Comparison of ENCODE assay signal across 8 cellular contexts in the genomic region with DNA sequence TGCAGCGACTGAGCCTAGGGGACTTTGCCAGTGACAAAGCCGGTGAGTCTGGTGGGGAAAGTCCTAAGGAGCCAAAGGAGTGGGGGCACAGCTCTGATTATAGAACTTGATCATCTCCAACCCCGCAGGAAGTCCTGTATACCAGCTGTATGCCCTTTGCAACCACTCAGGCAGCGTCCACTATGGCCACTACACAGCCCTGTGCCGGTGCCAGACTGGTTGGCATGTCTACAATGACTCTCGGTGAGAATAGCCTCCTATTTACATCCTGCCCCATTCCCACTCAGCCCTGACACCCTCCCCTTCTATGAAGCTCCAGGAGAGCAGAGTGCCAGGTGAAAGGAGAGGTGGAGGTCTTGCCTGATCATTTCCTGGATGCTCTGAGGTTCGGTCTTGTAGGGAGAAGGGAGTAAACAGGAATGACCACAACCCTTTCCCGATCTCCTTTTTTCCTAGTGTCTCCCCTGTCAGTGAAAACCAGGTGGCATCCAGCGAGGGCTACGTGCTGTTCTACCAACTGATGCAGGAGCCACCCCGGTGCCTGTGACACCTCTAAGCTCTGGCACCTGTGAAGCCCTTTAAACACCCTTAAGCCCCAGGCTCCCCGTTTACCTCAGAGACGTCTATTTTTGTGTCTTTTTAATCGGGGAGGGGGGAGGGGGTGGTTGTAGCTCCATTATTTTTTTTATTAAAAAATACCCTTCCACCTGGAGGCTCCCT. TPM values are rescaled to one million over a fixed set of nuclear protein-coding genes. Genes with fewer than 3 reads are reported as not detected.
DNase-seq lines count a peak whose midpoint lies in the region; ATAC-seq lines count a peak whose summit lies in the region.

No MANE protein-coding gene starts in this region.

- H3K27me3 ChIP-seq in iPS-18a (ENCODE audit: control insufficient read depth, insufficient read depth, low read length), result no peaks in the 10 kb centered on the region

- peak overlapping the region; percentile 94 for H3K27ac Mint-ChIP-seq in activated naive CD8-positive, alpha-beta T cell treated with anti-CD3 and anti-CD28 coated beads for 36 hours
- peak overlapping the region; percentile 97 to 100 for H3K27ac Mint-ChIP-seq in stimulated activated naive CD8-positive, alpha-beta T cell treated with anti-CD3 and anti-CD28 coated beads, Interleukin-15, amount 100 ng/mL, for 72 hours

- ATAC-seq in stimulated activated naive CD8-positive, alpha-beta T cell treated with anti-CD3 and anti-CD28 coated beads, Interleukin-15, amount 100 ng/mL, for 72 hours, result no peak

- peak; percentile 8 for DNase-seq in NCI-H2196 (lab: John Stamatoyannopoulos, UW; ENCODE audit: unreplicated experiment)
- no peak for DNase-seq in NCI-H2196 treated with DMSO at 0.1 percent for 48 hours (lab: John Stamatoyannopoulos, UW; ENCODE audit: unreplicated experiment)
- DNase-seq in activated naive CD8-positive, alpha-beta T cell treated with anti-CD3 and anti-CD28 coated beads for 36 hours, result no peak
- DNase-seq in stimulated activated naive CD8-positive, alpha-beta T cell treated with anti-CD3 and anti-CD28 coated beads, Interleukin-15, amount 100 ng/mL, for 72 hours, result no peak
- DNase-seq in ACHN, result no peak
- DNase-seq in NCI-H128 (lab: John Stamatoyannopoulos, UW; ENCODE audit: unreplicated experiment), result no peak
- DNase-seq in cortex of kidney (lab: John Stamatoyannopoulos, UW), result no peak

- no peak overlapping the region for H3K4me3 Mint-ChIP-seq in activated naive CD8-positive, alpha-beta T cell treated with anti-CD3 and anti-CD28 coated beads for 36 hours
- peak overlapping the region; percentile 36 to 96 for H3K4me3 Mint-ChIP-seq in stimulated activated naive CD8-positive, alpha-beta T cell treated with anti-CD3 and anti-CD28 coated beads, Interleukin-15, amount 100 ng/mL, for 72 hours

- no peaks in the 10 kb centered on the region for H3K9me3 Mint-ChIP-seq in activated naive CD8-positive, alpha-beta T cell treated with anti-CD3 and anti-CD28 coated beads for 36 hours
- no peaks in the 10 kb centered on the region for H3K9me3 Mint-ChIP-seq in stimulated activated naive CD8-positive, alpha-beta T cell treated with anti-CD3 and anti-CD28 coated beads, Interleukin-15, amount 100 ng/mL, for 72 hours

- H3K27ac ChIP-seq in iPS-18a (ENCODE audit: low read length), result no peak overlapping the region

- peaks cover 14% of the 10 kb centered on the region for H3K36me3 ChIP-seq in iPS-18a (ENCODE audit: control insufficient read depth, low read depth, low read length)

- peaks cover 6% of the 10 kb centered on the region for H3K4me1 ChIP-seq in iPS-18a (ENCODE audit: control insufficient read depth, low read depth, low read length)

- in situ Hi-C loops in ACHN (cut with HindIII; ENCODE audit: low pct_ligation_motif_present, low pct_unique_long_range_greater_than_20kb, low sequenced_read_pairs), result no loop called here

- H3K36me3 Mint-ChIP-seq in activated naive CD8-positive, alpha-beta T cell treated with anti-CD3 and anti-CD28 coated beads for 36 hours, result peaks cover 18% of the 10 kb centered on the region

- H3K4me1 Mint-ChIP-seq in activated naive CD8-positive, alpha-beta T cell treated with anti-CD3 and anti-CD28 coated beads for 36 hours, result peaks cover 44% of the 10 kb centered on the region
- peaks cover 81% of the 10 kb centered on the region for H3K4me1 Mint-ChIP-seq in stimulated activated naive CD8-positive, alpha-beta T cell treated with anti-CD3 and anti-CD28 coated beads, Interleukin-15, amount 100 ng/mL, for 72 hours

- H3K4me3 ChIP-seq in iPS-18a (ENCODE audit: low read length), result peak overlapping the region; percentile 76

- no peaks in the 10 kb centered on the region for H3K9me3 ChIP-seq in iPS-18a (ENCODE audit: control insufficient read depth, low read depth, low read length)

- H3K27me3 Mint-ChIP-seq in activated naive CD8-positive, alpha-beta T cell treated with anti-CD3 and anti-CD28 coated beads for 36 hours, result no peaks in the 10 kb centered on the region
- no peaks in the 10 kb centered on the region for H3K27me3 Mint-ChIP-seq in stimulated activated naive CD8-positive, alpha-beta T cell treated with anti-CD3 and anti-CD28 coated beads, Interleukin-15, amount 100 ng/mL, for 72 hours

- peak overlapping the region; percentile 66 for H3K9ac ChIP-seq in iPS-18a (ENCODE audit: low read length)

RNA-seq across cellular contexts. Expression of a gene that starts 1.2 kb away (rescaled TPM):
- 10 to 100 TPM; 20.1 to 20.8 TPM for total RNA-seq in activated naive CD8-positive, alpha-beta T cell treated with anti-CD3 and anti-CD28 coated beads for 36 hours

RNA-seq across cellular contexts. Expression of a gene that starts 5.8 kb away (rescaled TPM):
- 10 to 100 TPM; 24.2 to 25.4 TPM for total RNA-seq in activated naive CD8-positive, alpha-beta T cell treated with anti-CD3 and anti-CD28 coated beads for 36 hours

RNA-seq across cellular contexts. Expression of a gene that starts 11.3 kb away (rescaled TPM):
- 10 to 100 TPM; 89.9 to 92.8 TPM for total RNA-seq in activated naive CD8-positive, alpha-beta T cell treated with anti-CD3 and anti-CD28 coated beads for 36 hours

RNA-seq across cellular contexts. Expression of a gene that starts 12.2 kb away (rescaled TPM):
- total RNA-seq in activated naive CD8-positive, alpha-beta T cell treated with anti-CD3 and anti-CD28 coated beads for 36 hours, result 10 to 100 TPM; 49.5 to 53.9 TPM

RNA-seq across cellular contexts. Expression of a gene that starts 32.6 kb away (rescaled TPM):
- 10 to 100 TPM; 37.4 to 38.7 TPM for total RNA-seq in activated naive CD8-positive, alpha-beta T cell treated with anti-CD3 and anti-CD28 coated beads for 36 hours
